ENCODE assay signal across 16 cellular contexts in the genomic region with DNA sequence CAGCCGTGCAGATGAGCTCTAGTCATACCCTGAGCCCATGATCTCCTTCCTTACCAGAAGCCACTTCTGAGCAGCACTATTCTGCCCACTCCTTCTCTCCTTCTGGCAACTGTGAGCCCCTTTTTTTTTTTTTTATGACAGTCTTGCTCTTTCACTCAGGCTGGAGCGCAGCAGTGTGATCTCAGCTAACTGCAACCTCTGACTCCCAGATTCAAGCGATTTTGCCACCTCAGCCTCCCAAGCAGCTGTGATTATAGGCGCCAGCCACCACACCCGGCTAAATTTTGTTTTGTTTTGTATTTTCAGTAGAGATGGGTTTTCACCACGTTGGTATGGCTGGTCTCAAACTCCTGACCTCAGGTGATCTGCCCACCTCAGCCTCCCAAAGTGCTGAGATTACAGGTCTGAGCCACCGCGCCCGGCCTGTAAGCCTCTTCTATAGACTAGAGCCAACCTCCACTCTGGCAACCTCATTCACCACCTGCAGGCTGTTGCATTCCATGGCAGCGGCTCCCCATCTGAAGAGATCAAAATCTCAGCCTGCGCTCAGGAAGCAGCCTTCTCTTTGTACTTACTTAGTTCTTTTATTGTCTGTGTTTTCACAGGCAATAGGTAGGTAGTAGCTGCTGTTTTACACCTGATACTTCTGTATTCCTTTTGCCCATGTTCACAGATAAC. TPM values are rescaled to one million over a fixed set of nuclear protein-coding genes. Genes with fewer than 3 reads are reported as not detected.
DNase-seq lines count a peak whose midpoint lies in the region; ATAC-seq lines count a peak whose summit lies in the region.
"Had no signal": no experiment of that assay in that cellular context is flagged by ENCODE, and none has a peak within 500 bp of the region (broad histone marks: within the 10 kb centered on the region; RNA-seq: fewer than 3 reads in every experiment).

No MANE protein-coding gene starts in this region.

- intact Hi-C loops in activated CD4-positive, alpha-beta T cell treated with anti-CD3 and anti-CD28 coated beads for 36 hours (cut with DNase I, micrococcal nuclease) = no loop called here

- no peaks in the 10 kb centered on the region for H3K27me3 Mint-ChIP-seq in activated CD4-positive, alpha-beta T cell treated with anti-CD3 and anti-CD28 coated beads for 36 hours
- no peaks in the 10 kb centered on the region for H3K27me3 Mint-ChIP-seq in activated T-cell treated with anti-CD3 and anti-CD28 coated beads, Interleukin-2, amount 50 U/mL, for 72 hours (ENCODE audit: low read depth)
- no peaks in the 10 kb centered on the region for H3K27me3 Mint-ChIP-seq in natural killer cell treated with Interleukin-12 subunit alpha and Interleukin-12 subunit beta and Interleukin-15 and Interleukin-18, amount 100 ng/mL, for 72 hours

- H3K27me3 ChIP-seq in H7 (ENCODE audit: control insufficient read depth, insufficient read depth, low read length) = no peaks in the 10 kb centered on the region
- H3K27me3 ChIP-seq: heart right ventricle, tibial nerve had no signal

- H3K36me3 Mint-ChIP-seq in activated CD4-positive, alpha-beta T cell treated with anti-CD3 and anti-CD28 coated beads for 36 hours (ENCODE audit: low read depth) = no peaks in the 10 kb centered on the region
- H3K36me3 Mint-ChIP-seq in activated T-cell treated with anti-CD3 and anti-CD28 coated beads, Interleukin-2, amount 50 U/mL, for 72 hours (ENCODE audit: insufficient read depth in 2 of 2) = no peaks in the 10 kb centered on the region
- H3K36me3 Mint-ChIP-seq in natural killer cell treated with Interleukin-12 subunit alpha and Interleukin-12 subunit beta and Interleukin-15 and Interleukin-18, amount 100 ng/mL, for 72 hours = peaks cover 6% of the 10 kb centered on the region

- H3K4me3 ChIP-seq in H7 (ENCODE audit: insufficient read depth, low read depth, low read length) = no peak overlapping the region
- H3K4me3 ChIP-seq: heart right ventricle, tibial nerve had no signal

- H3K27ac Mint-ChIP-seq in activated CD4-positive, alpha-beta T cell treated with anti-CD3 and anti-CD28 coated beads for 36 hours = peak overlapping the region; percentile 56
- H3K27ac Mint-ChIP-seq in activated T-cell treated with anti-CD3 and anti-CD28 coated beads, Interleukin-2, amount 50 U/mL, for 72 hours = peak overlapping the region; percentile 71
- H3K27ac Mint-ChIP-seq in natural killer cell treated with Interleukin-12 subunit alpha and Interleukin-12 subunit beta and Interleukin-15 and Interleukin-18, amount 100 ng/mL, for 72 hours = peak overlapping the region; percentile 14 to 36
- H3K27ac Mint-ChIP-seq: activated naive CD8-positive, alpha-beta T cell treated with anti-CD3 and anti-CD28 coated beads, Interleukin-2, amount 10 ng/mL, durations not matched to agents 7 days and 5 days; T-helper 1 cell treated with Interleukin-12 subunit alpha and Interleukin-12 subunit beta and Interleukin-4 antibody, amounts not matched to agents 30 μg/mL and 1 μg/mL, for 36 hours had no signal

- peak; percentile 63 for DNase-seq in activated CD4-positive, alpha-beta T cell treated with anti-CD3 and anti-CD28 coated beads for 36 hours
- DNase-seq in activated CD4-positive, alpha-beta T cell treated with anti-CD3 and anti-CD28 coated beads for 1 hour = no peak
- DNase-seq in H7 (peak; percentile 17), NCI-H2081 (lab: John Stamatoyannopoulos, UW) (no peak), amniotic stem cell (lab: John Stamatoyannopoulos, UW) (no peak)
- DNase-seq in activated T-cell treated with anti-CD3 and anti-CD28 coated beads, Interleukin-2, amount 50 U/mL, for 72 hours = peak; percentile 17 to 36
- DNase-seq in natural killer cell treated with Interleukin-12 subunit alpha and Interleukin-12 subunit beta and Interleukin-15 and Interleukin-18, amount 100 ng/mL, for 72 hours (ENCODE audit: low spot score) = no peak
- DNase-seq: activated naive CD8-positive, alpha-beta T cell treated with anti-CD3 and anti-CD28 coated beads, Interleukin-2, amount 10 ng/mL, durations not matched to agents 7 days and 5 days; heart right ventricle; kidney glomerular epithelial cell; NCI-H1417 treated with DMSO at 0.1 percent for 48 hours; right cardiac atrium had no signal

- POLR2A ChIA-PET in activated CD4-positive, alpha-beta T cell treated with anti-CD3 and anti-CD28 coated beads for 36 hours (lab: Charles Lee) = interaction anchor here (0.6 to 2.0 kb wide), 6 partner anchors 11 to 53 kb away, joined by 3 to 9 read pairs (median 5); partner anchors contain the start of gene NDFIP2

- no peaks in the 10 kb centered on the region for H3K9me3 Mint-ChIP-seq in activated CD4-positive, alpha-beta T cell treated with anti-CD3 and anti-CD28 coated beads for 36 hours (ENCODE audit: low read depth)
- no peaks in the 10 kb centered on the region for H3K9me3 Mint-ChIP-seq in activated T-cell treated with anti-CD3 and anti-CD28 coated beads, Interleukin-2, amount 50 U/mL, for 72 hours
- peaks cover 8% of the 10 kb centered on the region for H3K9me3 Mint-ChIP-seq in natural killer cell treated with Interleukin-12 subunit alpha and Interleukin-12 subunit beta and Interleukin-15 and Interleukin-18, amount 100 ng/mL, for 72 hours
- H3K9me3 Mint-ChIP-seq: T-helper 1 cell treated with Interleukin-12 subunit alpha and Interleukin-12 subunit beta and Interleukin-4 antibody, amounts not matched to agents 30 μg/mL and 1 μg/mL, for 36 hours had no signal

- peaks cover 63% of the 10 kb centered on the region for H3K4me1 Mint-ChIP-seq in activated CD4-positive, alpha-beta T cell treated with anti-CD3 and anti-CD28 coated beads for 36 hours
- H3K4me1 Mint-ChIP-seq in activated T-cell treated with anti-CD3 and anti-CD28 coated beads, Interleukin-2, amount 50 U/mL, for 72 hours (ENCODE audit: low read depth) = peaks cover 60% of the 10 kb centered on the region
- H3K4me1 Mint-ChIP-seq in natural killer cell treated with Interleukin-12 subunit alpha and Interleukin-12 subunit beta and Interleukin-15 and Interleukin-18, amount 100 ng/mL, for 72 hours (ENCODE audit: low read depth in 2 of 2) = peaks cover 43 to 52% of the 10 kb centered on the region in 2 donors

- peak overlapping the region; percentile 33 for H3K4me3 Mint-ChIP-seq in activated CD4-positive, alpha-beta T cell treated with anti-CD3 and anti-CD28 coated beads for 36 hours
- H3K4me3 Mint-ChIP-seq in activated T-cell treated with anti-CD3 and anti-CD28 coated beads, Interleukin-2, amount 50 U/mL, for 72 hours = peak overlapping the region; percentile 46 to 82
- H3K4me3 Mint-ChIP-seq in natural killer cell treated with Interleukin-12 subunit alpha and Interleukin-12 subunit beta and Interleukin-15 and Interleukin-18, amount 100 ng/mL, for 72 hours = peak overlapping the region; percentile 6
- H3K4me3 Mint-ChIP-seq: activated naive CD8-positive, alpha-beta T cell treated with anti-CD3 and anti-CD28 coated beads, Interleukin-2, amount 10 ng/mL, durations not matched to agents 7 days and 5 days; T-helper 1 cell treated with Interleukin-12 subunit alpha and Interleukin-12 subunit beta and Interleukin-4 antibody, amounts not matched to agents 30 μg/mL and 1 μg/mL, for 36 hours had no signal

- ATAC-seq in activated CD4-positive, alpha-beta T cell treated with anti-CD3 and anti-CD28 coated beads for 36 hours = peak; percentile 84
- peak; percentile 61 to 74 for ATAC-seq in activated T-cell treated with anti-CD3 and anti-CD28 coated beads, Interleukin-2, amount 50 U/mL, for 72 hours (replicated peaks in 1 of 2)
- peak; percentile 22 to 37 for ATAC-seq in natural killer cell treated with Interleukin-12 subunit alpha and Interleukin-12 subunit beta and Interleukin-15 and Interleukin-18, amount 100 ng/mL, for 72 hours
- no peak for ATAC-seq in GM21360 (IDR thresholded peaks at IDR 0.05; ENCODE audit: unreplicated experiment)
- ATAC-seq: heart right ventricle, right cardiac atrium had no signal

- no peaks in the 10 kb centered on the region for H3K36me3 ChIP-seq in H7 (replicated peaks; ENCODE audit: control insufficient read depth, insufficient read depth, low read length)
- H3K36me3 ChIP-seq: heart right ventricle, neutrophil, tibial nerve had no signal

- CTCF ChIA-PET in activated CD4-positive, alpha-beta T cell treated with anti-CD3 and anti-CD28 coated beads for 36 hours (lab: Charles Lee) = interaction anchor here (0.6 to 1.9 kb wide), 9 partner anchors 18 to 603 kb away, joined by 3 to 15 read pairs (median 4); no protein-coding TSS in a partner anchor

RNA-seq across cellular contexts. Expression of gene NDFIP2, which starts 34.8 kb away (rescaled TPM):
- 100 to 1,000 TPM; 160 to 205 TPM for total RNA-seq in activated CD4-positive, alpha-beta T cell treated with anti-CD3 and anti-CD28 coated beads for 36 hours
- total RNA-seq in H7 (2014; rRNA removed; shearing (Covaris generic)) = 14.0 and 15.2 TPM in 2 replicates
- total RNA-seq in activated T-cell treated with anti-CD3 and anti-CD28 coated beads, Interleukin-2, amount 50 U/mL, for 72 hours = 100 to 1,000 TPM; 114 to 124 TPM
- total RNA-seq in natural killer cell treated with Interleukin-12 subunit alpha and Interleukin-12 subunit beta and Interleukin-15 and Interleukin-18, amount 100 ng/mL, for 72 hours = 100 to 1,000 TPM in 1 of 2 donors, 10 to 100 TPM in 1; 54.1 to 110 TPM

RNA-seq across cellular contexts. Expression of gene RBM26, which starts 40.1 kb away (rescaled TPM):
- 10 to 100 TPM; 61.3 to 79.6 TPM for total RNA-seq in activated CD4-positive, alpha-beta T cell treated with anti-CD3 and anti-CD28 coated beads for 36 hours
- 37.9 and 50.0 TPM in 2 replicates for total RNA-seq in H7 (2014; rRNA removed; shearing (Covaris generic))
- total RNA-seq in activated T-cell treated with anti-CD3 and anti-CD28 coated beads, Interleukin-2, amount 50 U/mL, for 72 hours = 10 to 100 TPM; 62.5 to 69.2 TPM
- 10 to 100 TPM; 50.1 to 79.4 TPM for total RNA-seq in natural killer cell treated with Interleukin-12 subunit alpha and Interleukin-12 subunit beta and Interleukin-15 and Interleukin-18, amount 100 ng/mL, for 72 hours

Comparison
In these comparisons a context has a peak if more than half of its experiments do, and no peak if none do; other contexts are left out.
1. DNase-seq: peak in activated CD4-positive, alpha-beta T cell treated with anti-CD3 and anti-CD28 coated beads for 36 hours (single experiment), H7 (single experiment) and activated T-cell treated with anti-CD3 and anti-CD28 coated beads, Interleukin-2, amount 50 U/mL, for 72 hours (2 of 2); none in activated CD4-positive, alpha-beta T cell treated with anti-CD3 and anti-CD28 coated beads for 1 hour (single experiment), natural killer cell treated with Interleukin-12 subunit alpha and Interleukin-12 subunit beta and Interleukin-15 and Interleukin-18, amount 100 ng/mL, for 72 hours (single experiment), NCI-H2081 (0 of 2) and amniotic stem cell (single experiment).
2. H3K4me3 Mint-ChIP-seq: peak in every context shown above with its lines; median percentile 64 in activated T-cell treated with anti-CD3 and anti-CD28 coated beads, Interleukin-2, amount 50 U/mL, for 72 hours; 33 in activated CD4-positive, alpha-beta T cell treated with anti-CD3 and anti-CD28 coated beads for 36 hours; 6 in natural killer cell treated with Interleukin-12 subunit alpha and Interleukin-12 subunit beta and Interleukin-15 and Interleukin-18, amount 100 ng/mL, for 72 hours.
3. Peak in every context shown above with its lines, with median percentiles within 50 percentile points of each other: H3K27ac Mint-ChIP-seq.